Comparison of ENCODE assay signal across 8 cellular contexts in the genomic region with DNA sequence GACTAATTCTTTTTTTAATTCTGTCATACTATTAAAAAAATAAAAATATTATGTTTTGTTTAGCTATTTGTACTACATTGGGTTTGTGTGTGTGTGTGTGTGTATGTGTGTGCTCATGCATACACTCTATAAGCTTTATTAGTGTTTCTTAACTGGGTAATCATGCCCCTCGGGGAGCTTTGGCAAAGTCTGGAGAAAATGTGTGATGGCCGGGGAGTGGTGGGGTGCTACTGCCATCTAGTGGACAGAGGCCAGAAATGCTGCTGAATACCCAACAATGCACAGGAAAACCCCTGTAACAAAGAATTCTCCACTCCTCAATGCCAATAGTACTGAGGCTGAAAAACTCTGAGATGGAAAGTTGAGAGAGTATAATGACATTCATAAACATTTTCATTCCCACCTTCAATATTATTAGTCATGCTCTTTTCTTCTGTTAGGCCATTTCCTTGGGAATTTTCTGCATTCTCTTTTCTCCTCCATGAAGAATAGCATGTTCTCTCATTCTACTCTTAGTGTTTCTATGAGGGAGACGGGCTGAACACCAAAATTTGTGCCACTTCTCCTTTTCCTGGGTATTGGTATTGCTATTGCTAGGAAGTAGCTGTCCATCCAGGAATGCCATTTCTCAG.
DNase-seq lines count a peak whose midpoint lies in the region; ATAC-seq, FAIRE-seq and TF ChIP-seq lines count a peak whose summit lies in the region.

No MANE protein-coding gene starts in this region.

- intact Hi-C loops in heart left ventricle (cut with DNase I), result loop anchor here (1.0 to 10.0 kb wide), 15 partner anchors 207 to 649 kb away; no protein-coding TSS in a partner anchor

- H3K4me1 ChIP-seq in GM23338 (ENCODE audit: insufficient read depth) (0 out of 2 replicates have a peak, but pooled peaks cover 2% of the 10 kb centered on the region), heart left ventricle (peaks cover 0 to 9% (median 2%) of the 10 kb centered on the region in 12 donors)

- no peaks in the 10 kb centered on the region for H4K20me1 ChIP-seq in GM23338 (replicated peaks; ENCODE audit: insufficient read depth)

- H3K27ac ChIP-seq in GM23338 (ENCODE audit: low read depth) (no peak overlapping the region), heart left ventricle (no peak overlapping the region)

- POLR2A ChIA-PET in activated naive CD8-positive, alpha-beta T cell treated with anti-CD3 and anti-CD28 coated beads, Interleukin-2, amount 10 ng/mL, durations not matched to agents 7 days and 5 days (lab: Charles Lee), result no interaction called here

- ATAC-seq in GM23338, result peak; percentile 80
- peak; percentile 56 for ATAC-seq in activated naive CD8-positive, alpha-beta T cell treated with anti-CD3 and anti-CD28 coated beads, Interleukin-2, amount 10 ng/mL, durations not matched to agents 7 days and 5 days (ENCODE audit: low read depth)
- peak in 3 of 4 donors; percentile 61 to 70 (median 70) for ATAC-seq in heart left ventricle
- ATAC-seq in HG03025 (IDR thresholded peaks at IDR 0.05; ENCODE audit: low FRiP score, unreplicated experiment), result no peak

- H3K36me3 ChIP-seq in GM23338 (ENCODE audit: insufficient read depth), result no peaks in the 10 kb centered on the region; the same call in 1 of the 2 replicates
- no peaks in the 10 kb centered on the region for H3K36me3 ChIP-seq in heart left ventricle

- no peak overlapping the region for H3K27ac Mint-ChIP-seq in GM23338
- no peak overlapping the region for H3K27ac Mint-ChIP-seq in activated naive CD8-positive, alpha-beta T cell treated with anti-CD3 and anti-CD28 coated beads, Interleukin-2, amount 10 ng/mL, durations not matched to agents 7 days and 5 days

- H3K4me2 ChIP-seq in GM23338, result no peak overlapping the region

- WGBS in heart left ventricle, 4 donors, result 24 to 28% (median 26%) methylated on average over 3 of the region's 3 CpGs

- H3K9me2 ChIP-seq in GM23338 (ENCODE audit: insufficient read depth), result no peaks in the 10 kb centered on the region

- H3K9me3 Mint-ChIP-seq in GM23338, result peaks cover 29% of the 10 kb centered on the region
- H3K9me3 Mint-ChIP-seq in activated naive CD8-positive, alpha-beta T cell treated with anti-CD3 and anti-CD28 coated beads, Interleukin-2, amount 10 ng/mL, durations not matched to agents 7 days and 5 days, result peaks cover 3% of the 10 kb centered on the region

- TF ChIP-seq POLR2A in heart left ventricle (IDR thresholded peaks at IDR 0.05), result no peak

- DNase-seq in GM23338 (ENCODE audit: low spot score) (peak; percentile 67), LoVo (ENCODE audit: low spot score) (peak; percentile 59), SKM-1 (lab: John Stamatoyannopoulos, UW; ENCODE audit: unreplicated experiment) (peak; percentile 61), heart left ventricle (peak; percentile 40 to 60 (median 50)), pulmonary artery endothelial cell (ENCODE audit: low read depth, low spot score) (peak; percentile 26)
- peak; percentile 63 for DNase-seq in activated naive CD8-positive, alpha-beta T cell treated with anti-CD3 and anti-CD28 coated beads, Interleukin-2, amount 10 ng/mL, durations not matched to agents 7 days and 5 days

- H3K4me3 Mint-ChIP-seq in GM23338, result no peak overlapping the region
- H3K4me3 Mint-ChIP-seq in activated naive CD8-positive, alpha-beta T cell treated with anti-CD3 and anti-CD28 coated beads, Interleukin-2, amount 10 ng/mL, durations not matched to agents 7 days and 5 days, result no peak overlapping the region

- H3K27me3 Mint-ChIP-seq in GM23338 (ENCODE audit: insufficient read depth, low read depth, poor library complexity), result peaks cover 3% of the 10 kb centered on the region
- H3K27me3 Mint-ChIP-seq in activated naive CD8-positive, alpha-beta T cell treated with anti-CD3 and anti-CD28 coated beads, Interleukin-2, amount 10 ng/mL, durations not matched to agents 7 days and 5 days, result peaks cover 25% of the 10 kb centered on the region

- peak; percentile 94 for FAIRE-seq in G401.6 (lab: Jason Lieb, UNC)

- peak; percentile 92 for TF ChIP-seq CTCF in GM23338 (conservative IDR thresholded peaks at IDR 0.05; ENCODE audit: low read depth in 2 of 2)
- peak; percentile 80 to 97 (median 92) for TF ChIP-seq CTCF in heart left ventricle (IDR thresholded peaks at IDR 0.05)

- H2AFZ ChIP-seq in GM23338, result no peak overlapping the region

- H3K9me3 ChIP-seq in heart left ventricle, result peaks cover 0 to 33% (median 9%) of the 10 kb centered on the region in 12 donors

- peaks cover 3% of the 10 kb centered on the region; the same call in 2 of the 3 replicates for H3K4me1 Mint-ChIP-seq in GM23338
- H3K4me1 Mint-ChIP-seq in activated naive CD8-positive, alpha-beta T cell treated with anti-CD3 and anti-CD28 coated beads, Interleukin-2, amount 10 ng/mL, durations not matched to agents 7 days and 5 days, result no peaks in the 10 kb centered on the region

- H3K27me3 ChIP-seq in GM23338 (ENCODE audit: insufficient read depth) (no peaks in the 10 kb centered on the region), heart left ventricle (no peaks in the 10 kb centered on the region)

- no peaks in the 10 kb centered on the region for H3K79me2 ChIP-seq in GM23338 (replicated peaks; ENCODE audit: insufficient read depth)

- no peaks in the 10 kb centered on the region for H3F3A ChIP-seq in GM23338 (replicated peaks; ENCODE audit: low read depth)

- peaks cover 42% of the 10 kb centered on the region for H3K36me3 Mint-ChIP-seq in GM23338 (ENCODE audit: low read depth)
- H3K36me3 Mint-ChIP-seq in activated naive CD8-positive, alpha-beta T cell treated with anti-CD3 and anti-CD28 coated beads, Interleukin-2, amount 10 ng/mL, durations not matched to agents 7 days and 5 days, result no peaks in the 10 kb centered on the region

- H3K4me3 ChIP-seq in GM23338 (no peak overlapping the region), heart left ventricle (no peak overlapping the region)

TF ChIP-seq in GM23338, 12 proteins besides CTCF, POLR2A, EP300 and RAD21:
- TF ChIP-seq, protein P1, sequence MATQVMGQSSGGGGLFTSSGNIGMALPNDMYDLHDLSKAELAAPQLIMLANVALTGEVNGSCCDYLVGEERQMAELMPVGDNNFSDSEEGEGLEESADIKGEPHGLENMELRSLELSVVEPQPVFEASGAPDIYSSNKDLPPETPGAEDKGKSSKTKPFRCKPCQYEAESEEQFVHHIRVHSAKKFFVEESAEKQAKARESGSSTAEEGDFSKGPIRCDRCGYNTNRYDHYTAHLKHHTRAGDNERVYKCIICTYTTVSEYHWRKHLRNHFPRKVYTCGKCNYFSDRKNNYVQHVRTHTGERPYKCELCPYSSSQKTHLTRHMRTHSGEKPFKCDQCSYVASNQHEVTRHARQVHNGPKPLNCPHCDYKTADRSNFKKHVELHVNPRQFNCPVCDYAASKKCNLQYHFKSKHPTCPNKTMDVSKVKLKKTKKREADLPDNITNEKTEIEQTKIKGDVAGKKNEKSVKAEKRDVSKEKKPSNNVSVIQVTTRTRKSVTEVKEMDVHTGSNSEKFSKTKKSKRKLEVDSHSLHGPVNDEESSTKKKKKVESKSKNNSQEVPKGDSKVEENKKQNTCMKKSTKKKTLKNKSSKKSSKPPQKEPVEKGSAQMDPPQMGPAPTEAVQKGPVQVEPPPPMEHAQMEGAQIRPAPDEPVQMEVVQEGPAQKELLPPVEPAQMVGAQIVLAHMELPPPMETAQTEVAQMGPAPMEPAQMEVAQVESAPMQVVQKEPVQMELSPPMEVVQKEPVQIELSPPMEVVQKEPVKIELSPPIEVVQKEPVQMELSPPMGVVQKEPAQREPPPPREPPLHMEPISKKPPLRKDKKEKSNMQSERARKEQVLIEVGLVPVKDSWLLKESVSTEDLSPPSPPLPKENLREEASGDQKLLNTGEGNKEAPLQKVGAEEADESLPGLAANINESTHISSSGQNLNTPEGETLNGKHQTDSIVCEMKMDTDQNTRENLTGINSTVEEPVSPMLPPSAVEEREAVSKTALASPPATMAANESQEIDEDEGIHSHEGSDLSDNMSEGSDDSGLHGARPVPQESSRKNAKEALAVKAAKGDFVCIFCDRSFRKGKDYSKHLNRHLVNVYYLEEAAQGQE (IDR thresholded peaks at IDR 0.05; ENCODE audit: unreplicated experiment), result no peak
- TF ChIP-seq JUNB (IDR thresholded peaks at IDR 0.05; ENCODE audit: unreplicated experiment), result no peak
- TF ChIP-seq, protein P2, sequence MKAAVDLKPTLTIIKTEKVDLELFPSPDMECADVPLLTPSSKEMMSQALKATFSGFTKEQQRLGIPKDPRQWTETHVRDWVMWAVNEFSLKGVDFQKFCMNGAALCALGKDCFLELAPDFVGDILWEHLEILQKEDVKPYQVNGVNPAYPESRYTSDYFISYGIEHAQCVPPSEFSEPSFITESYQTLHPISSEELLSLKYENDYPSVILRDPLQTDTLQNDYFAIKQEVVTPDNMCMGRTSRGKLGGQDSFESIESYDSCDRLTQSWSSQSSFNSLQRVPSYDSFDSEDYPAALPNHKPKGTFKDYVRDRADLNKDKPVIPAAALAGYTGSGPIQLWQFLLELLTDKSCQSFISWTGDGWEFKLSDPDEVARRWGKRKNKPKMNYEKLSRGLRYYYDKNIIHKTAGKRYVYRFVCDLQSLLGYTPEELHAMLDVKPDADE (IDR thresholded peaks at IDR 0.05), result no peak
